Comparison of ENCODE assay signal across 23 cellular contexts in genomic region chr3:22759636-22760310, GRCh38.
"Had no signal": no experiment of that assay in that cellular context is flagged by ENCODE, and none has a peak within 500 bp of the region (broad histone marks: within the 10 kb centered on the region; RNA-seq: fewer than 3 reads in every experiment).

No MANE protein-coding gene starts in this region.

- H3K9me3 ChIP-seq: colonic mucosa, lower lobe of right lung, ovary, right lobe of liver, thoracic aorta, upper lobe of right lung, uterus had no signal

- H3K4me1 ChIP-seq: colonic mucosa, gastroesophageal sphincter, heart left ventricle, lower lobe of right lung, right lobe of liver, tibial nerve, upper lobe of right lung, uterus had no signal

- H3K36me3 ChIP-seq: colonic mucosa, gastroesophageal sphincter, heart left ventricle, lower lobe of right lung, ovary, right lobe of liver, thoracic aorta, tibial nerve, upper lobe of right lung, uterus had no signal

- H3K27me3 ChIP-seq: colonic mucosa, gastroesophageal sphincter, heart left ventricle, hepatocyte, ovary, right lobe of liver, tibial nerve, upper lobe of right lung, uterus had no signal

- DNase-seq: colonic mucosa; effector memory CD8-positive, alpha-beta T cell; foreskin fibroblast; heart left ventricle; islet precursor cell; left ventricle myocardium superior; lower lobe of right lung; natural killer cell; occipital lobe; ovary; right lobe of liver; small intestine; stimulated activated CD4-positive, alpha-beta T cell treated with anti-CD3 and anti-CD28 coated beads, Interleukin-15, amount 100 ng/mL, for 24 hours; stimulated activated CD4-positive, alpha-beta T cell treated with anti-CD3 and anti-CD28 coated beads, Interleukin-2, amount 100 ng/mL, for 48 hours; stimulated activated naive B cell treated with anti-CD40 and anti-IgM and Interleukin-4, amounts not matched to agents 10 μg/mL and 1 μg/mL and 100 μg/mL, for 72 hours; upper lobe of right lung; uterus had no signal

- H3K4me3 ChIP-seq: colonic mucosa, gastroesophageal sphincter, heart left ventricle, hepatocyte, lower lobe of right lung, ovary, right lobe of liver, thoracic aorta, tibial nerve, upper lobe of right lung, uterus had no signal

- H3K27ac ChIP-seq: colonic mucosa, epithelial cell of prostate, gastroesophageal sphincter, heart left ventricle, hepatocyte, lower lobe of right lung, ovary, right lobe of liver, thoracic aorta, tibial nerve, upper lobe of right lung, uterus had no signal

- FAIRE-seq: small intestine had no signal

- ATAC-seq: effector memory CD8-positive, alpha-beta T cell; esophagus mucosa; gastroesophageal sphincter; heart left ventricle; left ventricle myocardium superior; lower lobe of right lung; natural killer cell; right lobe of liver; stimulated activated naive B cell treated with anti-CD40 and anti-IgM and Interleukin-4, amounts not matched to agents 10 μg/mL and 1 μg/mL and 100 μg/mL, for 72 hours; upper lobe of right lung had no signal
